ENCODE assay signal across 8 cellular contexts in genomic region chr3:23915537-23916108, GRCh38. TPM values are rescaled to one million over a fixed set of nuclear protein-coding genes. Genes with fewer than 3 reads are reported as not detected.
DNase-seq lines count a peak whose midpoint lies in the region; ATAC-seq and TF ChIP-seq lines count a peak whose summit lies in the region.

No MANE protein-coding gene starts in this region.

- TF ChIP-seq CTCF in AG09309 (IDR thresholded peaks at IDR 0.05; ENCODE audit: control insufficient read depth, insufficient read depth, low read depth, low read length, missing control alignments), result no peak
- TF ChIP-seq CTCF in WTC11 (IDR thresholded peaks at IDR 0.05), result no peak

- no peaks in the 10 kb centered on the region for H3K9me3 Mint-ChIP-seq in WTC11
- no peaks in the 10 kb centered on the region for H3K9me3 Mint-ChIP-seq in stimulated activated effector memory CD8-positive, alpha-beta T cell treated with anti-CD3 and anti-CD28 coated beads, Interleukin-12 subunit alpha, Interleukin-12 subunit beta, amount 100 ng/mL, for 72 hours

- peak overlapping the region; percentile 16; the same call in 1 of the 2 replicates for H3K27ac Mint-ChIP-seq in WTC11
- H3K27ac Mint-ChIP-seq in stimulated activated effector memory CD8-positive, alpha-beta T cell treated with anti-CD3 and anti-CD28 coated beads, Interleukin-12 subunit alpha, Interleukin-12 subunit beta, amount 100 ng/mL, for 72 hours, result peak overlapping the region; percentile 4

- CTCF ChIA-PET in HEK293T (lab: Yijun Ruan, JAX) (interaction anchor here (0.9 kb wide), 1 partner anchor 8 kb away, joined by 4 read pairs; no protein-coding TSS in a partner anchor), WTC11 (lab: Charles Lee) (interaction anchor here (1.3 to 2.2 kb wide), 2 partner anchors 13 to 27 kb away, joined by 3 to 8 read pairs; no protein-coding TSS in a partner anchor)

- peaks cover 6% of the 10 kb centered on the region; the same call in 1 of the 2 replicates for H3K27me3 Mint-ChIP-seq in WTC11 (ENCODE audit: low read depth)

- peaks cover 38% of the 10 kb centered on the region for H3K36me3 Mint-ChIP-seq in WTC11
- peaks cover 47% of the 10 kb centered on the region for H3K36me3 Mint-ChIP-seq in stimulated activated effector memory CD8-positive, alpha-beta T cell treated with anti-CD3 and anti-CD28 coated beads, Interleukin-12 subunit alpha, Interleukin-12 subunit beta, amount 100 ng/mL, for 72 hours

- POLR2A ChIA-PET in HEK293T (lab: Yijun Ruan, JAX) (interaction anchor here (1.1 to 2.9 kb wide), 7 partner anchors 17 to 77 kb away, joined by 6 to 44 read pairs (median 7); no protein-coding TSS in a partner anchor), WTC11 (lab: Charles Lee) (interaction anchor here (0.6 to 2.5 kb wide), 4 partner anchors 27 to 33 kb away, joined by 3 to 31 read pairs (median 10); partner anchors contain the start of gene NR1D2)

- peak overlapping the region; percentile 71 for H3K4me3 ChIP-seq in AG09309 (ENCODE audit: control insufficient read depth, low read depth, low read length)
- H3K4me3 ChIP-seq in iPS-11a (ENCODE audit: low read depth, low read length), result peak overlapping the region; percentile 99

- H3K4me1 Mint-ChIP-seq in WTC11, result peaks cover 45% of the 10 kb centered on the region
- H3K4me1 Mint-ChIP-seq in stimulated activated effector memory CD8-positive, alpha-beta T cell treated with anti-CD3 and anti-CD28 coated beads, Interleukin-12 subunit alpha, Interleukin-12 subunit beta, amount 100 ng/mL, for 72 hours, result peaks cover 42% of the 10 kb centered on the region

- peak overlapping the region; percentile 99 for H3K4me3 Mint-ChIP-seq in WTC11
- H3K4me3 Mint-ChIP-seq in stimulated activated effector memory CD8-positive, alpha-beta T cell treated with anti-CD3 and anti-CD28 coated beads, Interleukin-12 subunit alpha, Interleukin-12 subunit beta, amount 100 ng/mL, for 72 hours, result peak overlapping the region; percentile 95

- DNase-seq in AG09309 (ENCODE audit: low read depth) (no peak), HEK293T (ENCODE audit: extremely low spot score) (peak; percentile 19), WTC11 (ENCODE audit: low spot score) (no peak), NCI-H1930 (lab: John Stamatoyannopoulos, UW) (no peak), NCI-H1105 (lab: John Stamatoyannopoulos, UW) (no peak)
- no peak for DNase-seq in stimulated activated effector memory CD8-positive, alpha-beta T cell treated with anti-CD3 and anti-CD28 coated beads, Interleukin-12 subunit alpha, Interleukin-12 subunit beta, amount 100 ng/mL, for 72 hours (ENCODE audit: low spot score in 2 of 2)
- DNase-seq in stimulated activated CD4-positive, alpha-beta T cell treated with anti-CD3 and anti-CD28 coated beads, Interleukin-15, amount 100 ng/mL, for 24 hours, result no peak

- no peak for ATAC-seq in WTC11
- ATAC-seq in stimulated activated effector memory CD8-positive, alpha-beta T cell treated with anti-CD3 and anti-CD28 coated beads, Interleukin-12 subunit alpha, Interleukin-12 subunit beta, amount 100 ng/mL, for 72 hours, result no peak

TF ChIP-seq in HEK293T, 16 proteins besides CTCF, POLR2A, EP300 and RAD21:
- peak; percentile 63 for TF ChIP-seq L3MBTL2 (conservative IDR thresholded peaks at IDR 0.05)
- TF ChIP-seq ELF4 (IDR thresholded peaks at IDR 0.05), result no peak
- no peak for TF ChIP-seq SUZ12 (IDR thresholded peaks at IDR 0.05)
- TF ChIP-seq ARNT (IDR thresholded peaks at IDR 0.05), result no peak
- TF ChIP-seq FOXM1 (IDR thresholded peaks at IDR 0.05; ENCODE audit: borderline replicate concordance), result no peak
- no peak for TF ChIP-seq SP1 (IDR thresholded peaks at IDR 0.05)
- TF ChIP-seq TARDBP (IDR thresholded peaks at IDR 0.05), result 0 out of 2 replicates have a peak, but pooled peaks have one; percentile 24
- no peak for TF ChIP-seq BHLHE40 (IDR thresholded peaks at IDR 0.05; ENCODE audit: borderline replicate concordance)
- TF ChIP-seq NFRKB (IDR thresholded peaks at IDR 0.05), result no peak
- no peak for TF ChIP-seq FOXK2 (IDR thresholded peaks at IDR 0.05)
- peak; percentile 53; the same call in 1 of the 2 replicates for TF ChIP-seq CTBP1 (IDR thresholded peaks at IDR 0.05; ENCODE audit: borderline replicate concordance)
- no peak for TF ChIP-seq LEF1 (IDR thresholded peaks at IDR 0.05; ENCODE audit: borderline replicate concordance)
- no peak for TF ChIP-seq HDGF (IDR thresholded peaks at IDR 0.05; ENCODE audit: borderline replicate concordance)
- no peak for TF ChIP-seq FOXA1 (IDR thresholded peaks at IDR 0.05)
- TF ChIP-seq ZNF384 (IDR thresholded peaks at IDR 0.05), result no peak
- peak; percentile 77 for TF ChIP-seq PKNOX1 (IDR thresholded peaks at IDR 0.05)

TF ChIP-seq in WTC11, 78 proteins besides CTCF, POLR2A, EP300 and RAD21 (continues in another document):
- TF ChIP-seq ETV6 (CRISPR knock-in tag; IDR thresholded peaks at IDR 0.05) (no peak), RELA (CRISPR knock-in tag; IDR thresholded peaks at IDR 0.05; ENCODE audit: borderline replicate concordance) (no peak), MYBL2 (CRISPR knock-in tag; IDR thresholded peaks at IDR 0.05) (no peak), NFE2L1 (CRISPR knock-in tag; IDR thresholded peaks at IDR 0.05) (no peak), ZNF138 (CRISPR knock-in tag; conservative IDR thresholded peaks at IDR 0.05) (no peak), USF1 (CRISPR knock-in tag; IDR thresholded peaks at IDR 0.05) (no peak), ZNF423 (CRISPR knock-in tag; IDR thresholded peaks at IDR 0.05) (no peak), PRDM15 (CRISPR knock-in tag; IDR thresholded peaks at IDR 0.05) (no peak), SP1 (CRISPR knock-in tag; conservative IDR thresholded peaks at IDR 0.05) (no peak), ZNF671 (CRISPR knock-in tag; IDR thresholded peaks at IDR 0.05) (no peak), NR2C2 (CRISPR knock-in tag; IDR thresholded peaks at IDR 0.05) (no peak)
- TF ChIP-seq, protein P1, sequence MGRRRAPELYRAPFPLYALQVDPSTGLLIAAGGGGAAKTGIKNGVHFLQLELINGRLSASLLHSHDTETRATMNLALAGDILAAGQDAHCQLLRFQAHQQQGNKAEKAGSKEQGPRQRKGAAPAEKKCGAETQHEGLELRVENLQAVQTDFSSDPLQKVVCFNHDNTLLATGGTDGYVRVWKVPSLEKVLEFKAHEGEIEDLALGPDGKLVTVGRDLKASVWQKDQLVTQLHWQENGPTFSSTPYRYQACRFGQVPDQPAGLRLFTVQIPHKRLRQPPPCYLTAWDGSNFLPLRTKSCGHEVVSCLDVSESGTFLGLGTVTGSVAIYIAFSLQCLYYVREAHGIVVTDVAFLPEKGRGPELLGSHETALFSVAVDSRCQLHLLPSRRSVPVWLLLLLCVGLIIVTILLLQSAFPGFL (CRISPR knock-in tag; IDR thresholded peaks at IDR 0.05; ENCODE audit: borderline replicate concordance), result no peak

RNA-seq across cellular contexts. Expression of gene NKIRAS1, which starts 1.2 kb away (rescaled TPM):
- 6.6 to 7.3 TPM (median 6.8 TPM) in 3 replicates for total RNA-seq in WTC11 (2021)

RNA-seq across cellular contexts. Expression of gene RPL15, which starts 1.3 kb away (rescaled TPM):
- total RNA-seq in WTC11 (2021), result 2,428 to 2,870 TPM (median 2,865 TPM) in 3 replicates

RNA-seq across cellular contexts. Expression of gene NR1D2, which starts 29.5 kb away (rescaled TPM):
- 17.0 to 18.8 TPM (median 18.4 TPM) in 3 replicates for total RNA-seq in WTC11 (2021)
